Comparison of ENCODE assay signal across 10 cellular contexts in the genomic region with DNA sequence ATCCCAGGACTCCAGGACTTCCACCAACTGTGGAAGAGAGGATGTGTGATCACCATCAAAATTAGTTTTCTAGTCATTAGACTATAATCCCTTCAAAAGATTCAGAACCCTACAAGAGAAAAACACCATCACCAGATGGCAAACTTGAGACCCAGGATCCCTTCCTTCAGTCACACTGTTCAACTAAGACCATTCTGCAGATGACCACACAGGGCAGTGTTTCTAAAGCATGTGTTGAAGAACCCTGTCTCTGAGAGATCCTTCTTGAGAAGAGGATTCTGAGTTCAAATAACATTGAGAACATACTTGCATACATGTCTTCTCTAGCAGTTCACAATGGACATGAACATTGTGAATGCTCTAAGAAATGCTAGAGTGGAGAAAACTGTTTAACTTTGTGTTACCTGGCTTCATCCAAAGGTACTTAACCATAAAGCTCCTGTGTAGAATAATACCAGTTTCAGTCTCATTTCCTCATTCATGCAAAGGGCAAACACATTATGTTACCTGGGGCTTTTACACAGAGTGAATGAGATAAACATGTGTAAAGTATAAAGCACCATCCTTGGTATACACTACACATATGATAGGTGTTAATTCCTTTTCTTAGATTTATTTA. TPM values are rescaled to one million over a fixed set of nuclear protein-coding genes. Genes with fewer than 3 reads are reported as not detected.
A peak's percentile ranks its signal among the peaks of the same experiment; 100 is the strongest.
DNase-seq lines count a peak whose midpoint lies in the region; ATAC-seq and TF ChIP-seq lines count a peak whose summit lies in the region.
"Had no signal": no experiment of that assay in that cellular context is flagged by ENCODE, and none has a peak within 500 bp of the region (broad histone marks: within the 10 kb centered on the region; RNA-seq: fewer than 3 reads in every experiment).

No MANE protein-coding gene starts in this region.

- no peaks in the 10 kb centered on the region for H3K36me3 ChIP-seq in adrenal gland (replicated peaks in 1 of 2)

- peaks cover 0 to 5% of the 10 kb centered on the region in 2 donors for H3K4me1 ChIP-seq in adrenal gland (replicated peaks in 1 of 2)

- H3K4me3 ChIP-seq in adrenal gland, result no peak overlapping the region

- H3K9me3 ChIP-seq in adrenal gland (replicated peaks in 1 of 3), result no peaks in the 10 kb centered on the region
- H3K9me3 ChIP-seq: SK-N-SH had no signal

- H3K27ac Mint-ChIP-seq in naive B cell, result peak overlapping the region in 1 of 6 donors; percentile 31

- TF ChIP-seq POLR2A in adrenal gland (IDR thresholded peaks at IDR 0.05), result no peak

- peaks cover 15 to 24% (median 17%) of the 10 kb centered on the region in 3 donors for H3K4me1 Mint-ChIP-seq in naive B cell

- ATAC-seq in GM18909 (IDR thresholded peaks at IDR 0.05; ENCODE audit: poor library complexity, unreplicated experiment) (peak; percentile 85), GM21825 (IDR thresholded peaks at IDR 0.05; ENCODE audit: unreplicated experiment) (peak; percentile 84), HG03354 (IDR thresholded peaks at IDR 0.05; ENCODE audit: poor library complexity, severe bottlenecking, unreplicated experiment) (peak; percentile 86), naive B cell (ENCODE audit: low read depth in 2 of 2) (peak; percentile 24 to 36)

- peaks cover 0 to 26% (median 18%) of the 10 kb centered on the region in 3 donors for H3K27me3 Mint-ChIP-seq in naive B cell

- H3K9me3 Mint-ChIP-seq in naive B cell, result no peaks in the 10 kb centered on the region

- intact Hi-C loops in adrenal gland (cut with DNase I), result no loop called here

- H3K27ac ChIP-seq in adrenal gland, result no peak overlapping the region

- no peak for TF ChIP-seq CTCF in adrenal gland (IDR thresholded peaks at IDR 0.05)

- no peaks in the 10 kb centered on the region for H3K36me3 Mint-ChIP-seq in naive B cell

- peaks cover 6% of the 10 kb centered on the region for H3K27me3 ChIP-seq in adrenal gland

- no peak overlapping the region for H3K4me3 Mint-ChIP-seq in naive B cell

- DNase-seq in naive B cell (no peak), amniotic stem cell (lab: John Stamatoyannopoulos, UW) (no peak), NCI-H345 treated with DMSO at 0.1 percent for 48 hours (lab: John Stamatoyannopoulos, UW; ENCODE audit: unreplicated experiment) (no peak), adrenal gland (no peak)
- no peak for DNase-seq in stimulated activated naive CD4-positive, alpha-beta T cell (lab: John Stamatoyannopoulos, UW)
- DNase-seq: SK-N-SH had no signal

RNA-seq across cellular contexts. Expression of a gene that starts 2.4 kb away (rescaled TPM):
- not detected for polyA plus RNA-seq in naive B cell (ENCODE audit: low read depth in 6 of 6)
- total RNA-seq in adrenal gland, result not detected
- not detected for polyA plus RNA-seq in adrenal gland
- total RNA-seq: lung microvascular endothelial cell had no signal
- polyA plus RNA-seq: SK-N-SH had no signal

Comparison
In these comparisons a context has a peak if more than half of its experiments do, and no peak if none do; other contexts are left out.
1. ATAC-seq: peak in every context shown above with its lines; median percentile 86 in HG03354; 85 in GM18909; 84 in GM21825; 30 in naive B cell.